14 cellular contexts compared by ENCODE assay signal in genomic region chr21:42313501-42313969, GRCh38. TPM values are rescaled to one million over a fixed set of nuclear protein-coding genes. Genes with fewer than 3 reads are reported as not detected.
DNase-seq lines count a peak whose midpoint lies in the region; ATAC-seq and TF ChIP-seq lines count a peak whose summit lies in the region.
"Had no signal": no experiment of that assay in that cellular context is flagged by ENCODE, and none has a peak within 500 bp of the region (broad histone marks: within the 10 kb centered on the region; RNA-seq: fewer than 3 reads in every experiment).

No MANE protein-coding gene starts in this region.

- no peaks in the 10 kb centered on the region for H3K9me3 ChIP-seq in neutrophil

- no peaks in the 10 kb centered on the region for H3K36me3 ChIP-seq in neutrophil

- H3K4me1 Mint-ChIP-seq in activated CD8-positive, alpha-beta memory T cell treated with anti-CD3 and anti-CD28 coated beads, Interleukin-2, amount 10 ng/mL, durations not matched to agents 7 days and 5 days: peaks cover 13% of the 10 kb centered on the region

- no peaks in the 10 kb centered on the region for H3K36me3 Mint-ChIP-seq in activated CD8-positive, alpha-beta memory T cell treated with anti-CD3 and anti-CD28 coated beads, Interleukin-2, amount 10 ng/mL, durations not matched to agents 7 days and 5 days
- H3K36me3 Mint-ChIP-seq: naive thymus-derived CD4-positive, alpha-beta T cell had no signal

- CTCF ChIA-PET in activated CD8-positive, alpha-beta memory T cell treated with anti-CD3 and anti-CD28 coated beads, Interleukin-2, amount 10 ng/mL, durations not matched to agents 7 days and 5 days (lab: Charles Lee): interaction anchor here (0.7 kb wide), 1 partner anchor 137 kb away, joined by 3 read pairs; no protein-coding TSS in a partner anchor

- peaks cover 91 to 95% of the 10 kb centered on the region in 2 experiments for H3K4me1 ChIP-seq in neutrophil (ENCODE audit: control insufficient read depth in 1 of 2, insufficient read depth in 1 of 2, low read depth in 1 of 2, low read length in 1 of 2)

- no peaks in the 10 kb centered on the region for H3K27me3 Mint-ChIP-seq in activated CD8-positive, alpha-beta memory T cell treated with anti-CD3 and anti-CD28 coated beads, Interleukin-2, amount 10 ng/mL, durations not matched to agents 7 days and 5 days
- H3K27me3 Mint-ChIP-seq: naive thymus-derived CD4-positive, alpha-beta T cell had no signal

- H3K27ac ChIP-seq in neutrophil: peak overlapping the region; percentile 52
- H3K27ac ChIP-seq: KMS-11 had no signal

- DNase-seq in NCI-H1694 treated with DMSO at 0.1 percent for 48 hours (lab: John Stamatoyannopoulos, UW): peak; percentile 16
- no peak for DNase-seq in NCI-H1694 (lab: John Stamatoyannopoulos, UW)
- peak; percentile 18 for DNase-seq in NCI-H2081 treated with DMSO at 0.1 percent for 48 hours (lab: John Stamatoyannopoulos, UW)
- peak; percentile 49 for DNase-seq in activated CD8-positive, alpha-beta memory T cell treated with anti-CD3 and anti-CD28 coated beads, Interleukin-2, amount 10 ng/mL, durations not matched to agents 7 days and 5 days
- DNase-seq in NOMO-1 treated with DMSO at 0.1 percent for 48 hours (lab: John Stamatoyannopoulos, UW; ENCODE audit: unreplicated experiment): no peak
- no peak for DNase-seq in NCI-H446 treated with DMSO at 0.1 percent for 48 hours (lab: John Stamatoyannopoulos, UW)
- no peak for DNase-seq in occipital lobe (lab: John Stamatoyannopoulos, UW)
- DNase-seq: 8988T; activated naive CD4-positive, alpha-beta T cell treated with anti-CD3 and anti-CD28 coated beads, Interleukin-2, amount 50 U/mL, for 16 hours; hypothalamus; substantia nigra had no signal

- no peak overlapping the region for H3K4me3 Mint-ChIP-seq in activated CD8-positive, alpha-beta memory T cell treated with anti-CD3 and anti-CD28 coated beads, Interleukin-2, amount 10 ng/mL, durations not matched to agents 7 days and 5 days
- H3K4me3 Mint-ChIP-seq: naive thymus-derived CD4-positive, alpha-beta T cell had no signal

- H3K27ac Mint-ChIP-seq in activated CD8-positive, alpha-beta memory T cell treated with anti-CD3 and anti-CD28 coated beads, Interleukin-2, amount 10 ng/mL, durations not matched to agents 7 days and 5 days: peak overlapping the region; percentile 39
- H3K27ac Mint-ChIP-seq: naive thymus-derived CD4-positive, alpha-beta T cell had no signal

- no peak overlapping the region for H3K4me3 ChIP-seq in neutrophil (ENCODE audit: low read depth in 1 of 2, low read length in 1 of 2)

- no peak for TF ChIP-seq CTCF in neutrophil (IDR thresholded peaks at IDR 0.05)

- H3K9me3 Mint-ChIP-seq in activated CD8-positive, alpha-beta memory T cell treated with anti-CD3 and anti-CD28 coated beads, Interleukin-2, amount 10 ng/mL, durations not matched to agents 7 days and 5 days (ENCODE audit: low read depth): no peaks in the 10 kb centered on the region

- no peak for ATAC-seq in activated CD8-positive, alpha-beta memory T cell treated with anti-CD3 and anti-CD28 coated beads, Interleukin-2, amount 10 ng/mL, durations not matched to agents 7 days and 5 days
- ATAC-seq: naive thymus-derived CD4-positive, alpha-beta T cell had no signal

- no peaks in the 10 kb centered on the region for H3K27me3 ChIP-seq in neutrophil

RNA-seq across cellular contexts. Expression of gene TFF3, which starts 1.7 kb away (rescaled TPM):
- not detected for total RNA-seq in activated CD8-positive, alpha-beta memory T cell treated with anti-CD3 and anti-CD28 coated beads, Interleukin-2, amount 10 ng/mL, durations not matched to agents 7 days and 5 days
- total RNA-seq in occipital lobe: not detected
- total RNA-seq: naive thymus-derived CD4-positive, alpha-beta T cell had no signal

RNA-seq across cellular contexts. Expression of gene TFF2, which starts 37.3 kb away (rescaled TPM):
- not detected for total RNA-seq in activated CD8-positive, alpha-beta memory T cell treated with anti-CD3 and anti-CD28 coated beads, Interleukin-2, amount 10 ng/mL, durations not matched to agents 7 days and 5 days
- total RNA-seq in occipital lobe: not detected
- total RNA-seq: naive thymus-derived CD4-positive, alpha-beta T cell had no signal

RNA-seq across cellular contexts. Expression of gene TFF1, which starts 52.8 kb away (rescaled TPM):
- total RNA-seq in activated CD8-positive, alpha-beta memory T cell treated with anti-CD3 and anti-CD28 coated beads, Interleukin-2, amount 10 ng/mL, durations not matched to agents 7 days and 5 days: not detected
- total RNA-seq in occipital lobe: not detected
- total RNA-seq: naive thymus-derived CD4-positive, alpha-beta T cell had no signal

Comparison
In these comparisons a context has a peak if more than half of its experiments do, and no peak if none do; other contexts are left out.
1. DNase-seq: peak in NCI-H1694 treated with DMSO at 0.1 percent for 48 hours (single experiment), NCI-H2081 treated with DMSO at 0.1 percent for 48 hours (single experiment) and activated CD8-positive, alpha-beta memory T cell treated with anti-CD3 and anti-CD28 coated beads, Interleukin-2, amount 10 ng/mL, durations not matched to agents 7 days and 5 days (single experiment); none in NCI-H1694 (single experiment), NOMO-1 treated with DMSO at 0.1 percent for 48 hours (single experiment), NCI-H446 treated with DMSO at 0.1 percent for 48 hours (single experiment) and occipital lobe (single experiment).